ENCODE assay signal across 33 cellular contexts in genomic region chr12:111204684-111205305, GRCh38.
"Had no signal": no experiment of that assay in that cellular context is flagged by ENCODE, and none has a peak within 500 bp of the region (broad histone marks: within the 10 kb centered on the region; RNA-seq: fewer than 3 reads in every experiment).

No MANE protein-coding gene starts in this region.

- H3K27ac Mint-ChIP-seq: activated CD4-positive, alpha-beta memory T cell treated with anti-CD3 and anti-CD28 coated beads for 36 hours; activated CD4-positive, alpha-beta T cell treated with anti-CD3 and anti-CD28 coated beads for 36 hours; activated CD4-positive, alpha-beta T cell treated with anti-CD3 and anti-CD28 coated beads, Interleukin-2, amount 10 ng/mL, durations not matched to agents 24 days and 14 days; activated CD8-positive, alpha-beta T cell treated with anti-CD3 and anti-CD28 coated beads, Interleukin-2, amount 10 ng/mL, durations not matched to agents 7 days and 5 days; activated naive CD4-positive, alpha-beta T cell treated with anti-CD3 and anti-CD28 coated beads, Interleukin-2, amount 10 ng/mL, durations not matched to agents 7 days and 5 days; activated naive CD4-positive, alpha-beta T cell treated with anti-CD3 and anti-CD28 coated beads, Interleukin-2, amount 50 U/mL, for 72 hours; activated naive CD8-positive, alpha-beta T cell treated with anti-CD3 and anti-CD28 coated beads, Interleukin-2, amount 10 ng/mL, durations not matched to agents 7 days and 5 days; activated T-cell treated with anti-CD3 and anti-CD28 coated beads, Interleukin-2, amount 50 U/mL, for 24 hours; activated T-cell treated with anti-CD3 and anti-CD28 coated beads, Interleukin-2, amount 50 U/mL, for 72 hours; T-helper 17 cell; T-helper 2 cell treated with Interferon-gamma antibody and Interleukin-4, amounts not matched to agents 5 μg/mL and 100 μg/mL, for 36 hours had no signal

- DNase-seq: activated CD4-positive, alpha-beta memory T cell treated with anti-CD3 and anti-CD28 coated beads for 36 hours; activated CD4-positive, alpha-beta T cell treated with anti-CD3 and anti-CD28 coated beads for 36 hours; activated CD4-positive, alpha-beta T cell treated with anti-CD3 and anti-CD28 coated beads, Interleukin-2, amount 10 ng/mL, durations not matched to agents 24 days and 14 days; activated CD4-positive, CD25-positive, alpha-beta regulatory T cell; activated CD4-positive, CD25-positive, alpha-beta regulatory T cell treated with anti-CD3 and anti-CD28 coated beads, Interleukin-2, amount 50 U/mL, for 72 hours; activated CD8-positive, alpha-beta memory T cell treated with anti-CD3 and anti-CD28 coated beads, Interleukin-2, amount 50 U/mL, for 48 hours; activated CD8-positive, alpha-beta T cell treated with anti-CD3 and anti-CD28 coated beads, Interleukin-2, amount 10 ng/mL, durations not matched to agents 7 days and 5 days; activated gamma-delta T cell; activated naive CD4-positive, alpha-beta T cell; activated naive CD4-positive, alpha-beta T cell treated with anti-CD3 and anti-CD28 coated beads, Interleukin-2, amount 10 ng/mL, durations not matched to agents 7 days and 5 days; activated naive CD8-positive, alpha-beta T cell treated with anti-CD3 and anti-CD28 coated beads, Interleukin-2, amount 10 ng/mL, durations not matched to agents 7 days and 5 days; activated T-cell treated with anti-CD3 and anti-CD28 coated beads for 4 hours; activated T-cell treated with anti-CD3 and anti-CD28 coated beads, Interleukin-2, amount 50 U/mL, for 24 hours; activated T-cell treated with anti-CD3 and anti-CD28 coated beads, Interleukin-2, amount 50 U/mL, for 72 hours; dorsolateral prefrontal cortex; effector memory CD4-positive, alpha-beta T cell; erythroblast; foreskin keratinocyte; gastrocnemius medialis; glutamatergic neuron; T-helper 1 cell; T-helper 17 cell; T1000 had no signal

- H3K36me3 ChIP-seq: ascending aorta, breast epithelium, cardiac muscle cell, esophagus muscularis mucosa, gastrocnemius medialis had no signal

- H3K27ac ChIP-seq: ascending aorta, breast epithelium, cardiac muscle cell, coronary artery, dorsolateral prefrontal cortex, esophagus muscularis mucosa, foreskin keratinocyte, gastrocnemius medialis had no signal

- H3K4me1 Mint-ChIP-seq: activated CD4-positive, alpha-beta T cell treated with anti-CD3 and anti-CD28 coated beads for 36 hours; activated CD4-positive, alpha-beta T cell treated with anti-CD3 and anti-CD28 coated beads, Interleukin-2, amount 10 ng/mL, durations not matched to agents 24 days and 14 days; central memory CD8-positive, alpha-beta T cell had no signal

- H3K4me3 ChIP-seq: ascending aorta, breast epithelium, cardiac muscle cell, coronary artery, dorsolateral prefrontal cortex, esophagus muscularis mucosa, gastrocnemius medialis had no signal

- H3K9me3 ChIP-seq: ascending aorta, breast epithelium, esophagus muscularis mucosa, gastrocnemius medialis had no signal

- H3K36me3 Mint-ChIP-seq: activated CD4-positive, alpha-beta memory T cell treated with anti-CD3 and anti-CD28 coated beads for 36 hours; activated naive CD4-positive, alpha-beta T cell treated with anti-CD3 and anti-CD28 coated beads, Interleukin-2, amount 10 ng/mL, durations not matched to agents 7 days and 5 days; activated naive CD4-positive, alpha-beta T cell treated with anti-CD3 and anti-CD28 coated beads, Interleukin-2, amount 50 U/mL, for 72 hours; activated naive CD8-positive, alpha-beta T cell treated with anti-CD3 and anti-CD28 coated beads, Interleukin-2, amount 10 ng/mL, durations not matched to agents 7 days and 5 days; brain had no signal

- H3K9me3 Mint-ChIP-seq: activated CD4-positive, alpha-beta memory T cell treated with anti-CD3 and anti-CD28 coated beads for 36 hours; activated CD4-positive, alpha-beta T cell treated with anti-CD3 and anti-CD28 coated beads, Interleukin-2, amount 10 ng/mL, durations not matched to agents 24 days and 14 days; activated naive CD4-positive, alpha-beta T cell treated with anti-CD3 and anti-CD28 coated beads, Interleukin-2, amount 10 ng/mL, durations not matched to agents 7 days and 5 days; activated naive CD4-positive, alpha-beta T cell treated with anti-CD3 and anti-CD28 coated beads, Interleukin-2, amount 50 U/mL, for 72 hours; activated naive CD8-positive, alpha-beta T cell treated with anti-CD3 and anti-CD28 coated beads, Interleukin-2, amount 10 ng/mL, durations not matched to agents 7 days and 5 days; activated T-cell treated with anti-CD3 and anti-CD28 coated beads, Interleukin-2, amount 50 U/mL, for 24 hours; activated T-cell treated with anti-CD3 and anti-CD28 coated beads, Interleukin-2, amount 50 U/mL, for 72 hours; brain; central memory CD8-positive, alpha-beta T cell; dendritic cell treated with granulocyte-macrophage colony-stimulating factor and Interleukin-4, amounts not matched to agents 40 ng/mL and 50 ng/mL, for 4 days; T-helper 2 cell treated with Interferon-gamma antibody and Interleukin-4, amounts not matched to agents 5 μg/mL and 100 μg/mL, for 36 hours had no signal

- H3K4me3 Mint-ChIP-seq: activated CD4-positive, alpha-beta memory T cell treated with anti-CD3 and anti-CD28 coated beads for 36 hours; activated CD4-positive, alpha-beta T cell treated with anti-CD3 and anti-CD28 coated beads for 36 hours; activated CD4-positive, alpha-beta T cell treated with anti-CD3 and anti-CD28 coated beads, Interleukin-2, amount 10 ng/mL, durations not matched to agents 24 days and 14 days; activated CD8-positive, alpha-beta T cell treated with anti-CD3 and anti-CD28 coated beads, Interleukin-2, amount 10 ng/mL, durations not matched to agents 7 days and 5 days; activated naive CD4-positive, alpha-beta T cell treated with anti-CD3 and anti-CD28 coated beads, Interleukin-2, amount 10 ng/mL, durations not matched to agents 7 days and 5 days; activated naive CD8-positive, alpha-beta T cell treated with anti-CD3 and anti-CD28 coated beads, Interleukin-2, amount 10 ng/mL, durations not matched to agents 7 days and 5 days; activated T-cell treated with anti-CD3 and anti-CD28 coated beads, Interleukin-2, amount 50 U/mL, for 24 hours; activated T-cell treated with anti-CD3 and anti-CD28 coated beads, Interleukin-2, amount 50 U/mL, for 72 hours; brain; central memory CD8-positive, alpha-beta T cell; dendritic cell treated with granulocyte-macrophage colony-stimulating factor and Interleukin-4, amounts not matched to agents 40 ng/mL and 50 ng/mL, for 4 days; T-helper 17 cell; T-helper 2 cell treated with Interferon-gamma antibody and Interleukin-4, amounts not matched to agents 5 μg/mL and 100 μg/mL, for 36 hours had no signal

- H3K27me3 ChIP-seq: ascending aorta, cardiac muscle cell had no signal

- H3K4me1 ChIP-seq: ascending aorta, breast epithelium, esophagus muscularis mucosa, foreskin keratinocyte, gastrocnemius medialis had no signal

- ATAC-seq: activated CD4-positive, alpha-beta T cell treated with anti-CD3 and anti-CD28 coated beads for 36 hours; activated CD8-positive, alpha-beta T cell treated with anti-CD3 and anti-CD28 coated beads, Interleukin-2, amount 10 ng/mL, durations not matched to agents 7 days and 5 days; activated naive CD4-positive, alpha-beta T cell treated with anti-CD3 and anti-CD28 coated beads, Interleukin-2, amount 50 U/mL, for 72 hours; activated T-cell treated with anti-CD3 and anti-CD28 coated beads, Interleukin-2, amount 50 U/mL, for 72 hours; foreskin keratinocyte; gastrocnemius medialis; T-helper 17 cell had no signal
